Comparison of ENCODE assay signal across 14 cellular contexts in genomic region chrX:150664290-150664689, GRCh38. TPM values are rescaled to one million over a fixed set of nuclear protein-coding genes. Genes with fewer than 3 reads are reported as not detected.
DNase-seq lines count a peak whose midpoint lies in the region; ATAC-seq and TF ChIP-seq lines count a peak whose summit lies in the region.
"Had no signal": no experiment of that assay in that cellular context is flagged by ENCODE, and none has a peak within 500 bp of the region (broad histone marks: within the 10 kb centered on the region; RNA-seq: fewer than 3 reads in every experiment).

No MANE protein-coding gene starts in this region.

- no peak overlapping the region for H3K4me3 ChIP-seq in right atrium auricular region
- H3K4me3 ChIP-seq: GM23338, PC-9 had no signal

- no peaks in the 10 kb centered on the region for H3K27me3 ChIP-seq in right atrium auricular region

- no peaks in the 10 kb centered on the region for H3K9me3 ChIP-seq in right atrium auricular region

- no peak for TF ChIP-seq CTCF in right atrium auricular region (IDR thresholded peaks at IDR 0.05)

- peak; percentile 78 for ATAC-seq in Right ventricle myocardium superior (ENCODE audit: poor library complexity)
- peak; percentile 17 to 59 for ATAC-seq in left cardiac atrium
- ATAC-seq in HG03135 (IDR thresholded peaks at IDR 0.05; ENCODE audit: unreplicated experiment), result no peak
- ATAC-seq in HG02840 (IDR thresholded peaks at IDR 0.05; ENCODE audit: low FRiP score, unreplicated experiment), result no peak
- ATAC-seq: GM23338, natural killer cell had no signal

- H3K27ac ChIP-seq in right atrium auricular region, result no peak overlapping the region
- H3K27ac ChIP-seq: epithelial cell of prostate, PC-9 had no signal

- DNase-seq in Right ventricle myocardium superior, result peak; percentile 50
- DNase-seq in right atrium auricular region (ENCODE audit: low spot score), result no peak
- peak; percentile 21 for DNase-seq in NCI-H2227 treated with DMSO at 0.1 percent for 48 hours (lab: John Stamatoyannopoulos, UW)
- peak; percentile 58 for DNase-seq in left cardiac atrium
- no peak for DNase-seq in NCI-H526 (lab: John Stamatoyannopoulos, UW)
- no peak for DNase-seq in foreskin melanocyte
- DNase-seq: activated T-cell treated with anti-CD3 and anti-CD28 coated beads, Interleukin-2, amount 50 U/mL, for 48 hours; KBM-7; natural killer cell had no signal

- H3K4me1 ChIP-seq in right atrium auricular region, result no peaks in the 10 kb centered on the region

- H3K36me3 ChIP-seq in right atrium auricular region, result peaks cover 12% of the 10 kb centered on the region

- intact Hi-C loops in Right ventricle myocardium superior (cut with DNase I) (no loop called here), left cardiac atrium (cut with DNase I) (no loop called here)

RNA-seq across cellular contexts. Expression of gene MTMR1, which starts 28.9 kb away (rescaled TPM):
- total RNA-seq in Right ventricle myocardium superior, result 17.9 TPM
- 10 to 100 TPM; 10.2 to 21.0 TPM for total RNA-seq in right atrium auricular region
- 10 to 100 TPM; 19.2 to 22.4 TPM for total RNA-seq in left cardiac atrium

Comparison
In these comparisons a context has a peak if more than half of its experiments do, and no peak if none do; other contexts are left out.
1. DNase-seq: peak in Right ventricle myocardium superior (single experiment), NCI-H2227 treated with DMSO at 0.1 percent for 48 hours (single experiment) and left cardiac atrium (single experiment); none in right atrium auricular region (single experiment), NCI-H526 (0 of 2) and foreskin melanocyte (single experiment).
2. ATAC-seq: peak in Right ventricle myocardium superior (single experiment) and left cardiac atrium (2 of 2); none in HG03135 (single experiment) and HG02840 (single experiment).